In genomic region chr7:66739477-66739876, GRCh38 we compare ENCODE assay signal across 9 cellular contexts. TPM values are rescaled to one million over a fixed set of nuclear protein-coding genes. Genes with fewer than 3 reads are reported as not detected.
A peak's percentile ranks its signal among the peaks of the same experiment; 100 is the strongest.
DNase-seq lines count a peak whose midpoint lies in the region; ATAC-seq and TF ChIP-seq lines count a peak whose summit lies in the region.
"Had no signal": no experiment of that assay in that cellular context is flagged by ENCODE, and none has a peak within 500 bp of the region (broad histone marks: within the 10 kb centered on the region; RNA-seq: fewer than 3 reads in every experiment).

No MANE protein-coding gene starts in this region.

- peak overlapping the region; percentile 64 to 92 for H3K4me3 ChIP-seq in SK-N-SH (ENCODE audit: low read depth in 2 of 2, low read length in 1 of 2)
- peak overlapping the region; percentile 81 for H3K4me3 ChIP-seq in iPS-18a (ENCODE audit: low read length)
- peak overlapping the region; percentile 85 to 96 (median 89) for H3K4me3 ChIP-seq in subcutaneous abdominal adipose tissue (ENCODE audit: low read depth in 1 of 5, low read length in 5 of 5)

- peak overlapping the region; percentile 96 for H3K27ac Mint-ChIP-seq in activated CD4-positive, alpha-beta memory T cell treated with anti-CD3 and anti-CD28 coated beads, Interleukin-2, amount 10 ng/mL, durations not matched to agents 7 days and 5 days

- no peak for ATAC-seq in SK-N-SH treated with all-trans-retinoic acid at 6 μM for 48 hours
- ATAC-seq in GM18909 (IDR thresholded peaks at IDR 0.05; ENCODE audit: poor library complexity, unreplicated experiment): no peak

- H3K9me3 ChIP-seq in SK-N-SH (no peaks in the 10 kb centered on the region), iPS-18a (ENCODE audit: control insufficient read depth, low read depth, low read length) (no peaks in the 10 kb centered on the region), subcutaneous abdominal adipose tissue (ENCODE audit: control insufficient read depth in 5 of 5, low read length in 5 of 5) (peaks cover 0 to 11% (median 7%) of the 10 kb centered on the region in 5 donors)

- peak overlapping the region; percentile 93 for H3K4me3 Mint-ChIP-seq in activated CD4-positive, alpha-beta memory T cell treated with anti-CD3 and anti-CD28 coated beads, Interleukin-2, amount 10 ng/mL, durations not matched to agents 7 days and 5 days

- POLR2A ChIA-PET in SK-N-SH (lab: Yijun Ruan, JAX): interaction anchor here (0.9 to 1.4 kb wide), 5 partner anchors 8 to 85 kb away, joined by 3 to 9 read pairs (median 4); no protein-coding TSS in a partner anchor
- POLR2A ChIA-PET in activated CD4-positive, alpha-beta memory T cell treated with anti-CD3 and anti-CD28 coated beads, Interleukin-2, amount 10 ng/mL, durations not matched to agents 7 days and 5 days (lab: Charles Lee): interaction anchor here (1.0 to 4.4 kb wide), 12 partner anchors 7 to 625 kb away, joined by 3 to 25 read pairs (median 8); partner anchors contain the start of genes CRCP, KCTD7 and SBDS

- peak overlapping the region; percentile 94 for H3K4me2 ChIP-seq in SK-N-SH

- peaks cover 33% of the 10 kb centered on the region for H3F3A ChIP-seq in SK-N-SH (replicated peaks; ENCODE audit: insufficient read depth)

- CTCF ChIA-PET in SK-N-SH (lab: Yijun Ruan, JAX): interaction anchor here (2.0 kb wide), 1 partner anchor 182 kb away, joined by 9 read pairs; no protein-coding TSS in a partner anchor
- CTCF ChIA-PET in activated CD4-positive, alpha-beta memory T cell treated with anti-CD3 and anti-CD28 coated beads, Interleukin-2, amount 10 ng/mL, durations not matched to agents 7 days and 5 days (lab: Charles Lee): interaction anchor here (0.6 to 1.0 kb wide), 2 partner anchors 107 to 326 kb away, joined by 6 to 7 read pairs; no protein-coding TSS in a partner anchor

- no peaks in the 10 kb centered on the region for H3K27me3 Mint-ChIP-seq in activated CD4-positive, alpha-beta memory T cell treated with anti-CD3 and anti-CD28 coated beads, Interleukin-2, amount 10 ng/mL, durations not matched to agents 7 days and 5 days

- peaks cover 73% of the 10 kb centered on the region for H3K79me2 ChIP-seq in SK-N-SH (ENCODE audit: insufficient read depth)

- H4K20me1 ChIP-seq in SK-N-SH (ENCODE audit: insufficient read depth): 0 out of 2 replicates have a peak, but pooled peaks cover 7% of the 10 kb centered on the region

- H3K4me1 ChIP-seq in SK-N-SH (ENCODE audit: control insufficient read depth in 1 of 2, insufficient read depth in 2 of 2, low read depth in 1 of 2, low read length in 1 of 2) (no peaks in the 10 kb centered on the region; a peak in 2 of 4 replicates), iPS-18a (ENCODE audit: control insufficient read depth, low read depth, low read length) (no peaks in the 10 kb centered on the region), subcutaneous abdominal adipose tissue (ENCODE audit: control insufficient read depth in 5 of 5, insufficient read depth in 5 of 5, low read length in 5 of 5) (peaks cover 1 to 24% (median 15%) of the 10 kb centered on the region in 5 donors)

- H3K4me1 Mint-ChIP-seq in activated CD4-positive, alpha-beta memory T cell treated with anti-CD3 and anti-CD28 coated beads, Interleukin-2, amount 10 ng/mL, durations not matched to agents 7 days and 5 days: peaks cover 38% of the 10 kb centered on the region

- peaks cover 0 to 32% of the 10 kb centered on the region in 2 experiments for H3K36me3 ChIP-seq in SK-N-SH (replicated peaks in 1 of 2; ENCODE audit: control insufficient read depth in 1 of 2, insufficient read depth in 2 of 2, low read length in 1 of 2)
- H3K36me3 ChIP-seq in iPS-18a (ENCODE audit: control insufficient read depth, low read depth, low read length): no peaks in the 10 kb centered on the region
- peaks cover 0 to 9% (median 6%) of the 10 kb centered on the region in 5 donors for H3K36me3 ChIP-seq in subcutaneous abdominal adipose tissue (ENCODE audit: control insufficient read depth in 5 of 5, insufficient read depth in 5 of 5, low read length in 5 of 5)

- H3K27me3 ChIP-seq in SK-N-SH (ENCODE audit: insufficient read depth): no peaks in the 10 kb centered on the region
- H3K27me3 ChIP-seq in iPS-18a (ENCODE audit: control insufficient read depth, insufficient read depth, low read length): no peaks in the 10 kb centered on the region
- no peaks in the 10 kb centered on the region for H3K27me3 ChIP-seq in subcutaneous abdominal adipose tissue (ENCODE audit: control insufficient read depth in 5 of 5, insufficient read depth in 4 of 5, low read length in 5 of 5)

- H2AFZ ChIP-seq in SK-N-SH (ENCODE audit: low read depth): peak overlapping the region; percentile 83; the same call in 1 of the 2 replicates

- H3K36me3 Mint-ChIP-seq in activated CD4-positive, alpha-beta memory T cell treated with anti-CD3 and anti-CD28 coated beads, Interleukin-2, amount 10 ng/mL, durations not matched to agents 7 days and 5 days (ENCODE audit: low read depth): peaks cover 36% of the 10 kb centered on the region

- no peak for TF ChIP-seq RAD21 in SK-N-SH (IDR thresholded peaks at IDR 0.05; ENCODE audit: low read length)

- peak overlapping the region; percentile 95 for H3K9ac ChIP-seq in SK-N-SH
- H3K9ac ChIP-seq in iPS-18a (ENCODE audit: low read length): peak overlapping the region; percentile 75
- peak overlapping the region in 3 of 5 donors; percentile 88 to 97 (median 90) for H3K9ac ChIP-seq in subcutaneous abdominal adipose tissue (ENCODE audit: low read length in 5 of 5)

- H3K9me2 ChIP-seq in SK-N-SH: no peaks in the 10 kb centered on the region

- no peak for TF ChIP-seq CTCF in SK-N-SH (IDR thresholded peaks at IDR 0.05)

- TF ChIP-seq EP300 in SK-N-SH (IDR thresholded peaks at IDR 0.05; ENCODE audit: borderline replicate concordance in 1 of 2, low read depth in 1 of 2, low read length in 1 of 2): no peak

- H3K9me3 Mint-ChIP-seq in activated CD4-positive, alpha-beta memory T cell treated with anti-CD3 and anti-CD28 coated beads, Interleukin-2, amount 10 ng/mL, durations not matched to agents 7 days and 5 days: peaks cover 14% of the 10 kb centered on the region

- WGBS in SK-N-SH (ENCODE audit: low lambda C conversion rate): 92% methylated on average over 14 of the region's 14 CpGs

- H3K27ac ChIP-seq in SK-N-SH (ENCODE audit: low read depth in 2 of 2, low read length in 1 of 2): peak overlapping the region in 1 of 2 experiments; percentile 96; a peak in 2 of 4 replicates
- no peak overlapping the region for H3K27ac ChIP-seq in iPS-18a (ENCODE audit: low read length)
- H3K27ac ChIP-seq in subcutaneous abdominal adipose tissue (ENCODE audit: low read depth, low read length): peak overlapping the region; percentile 97

- DNase-seq in SK-N-SH (no peak), HPDE6-E6E7 (ENCODE audit: extremely low spot score) (no peak), AG08395 (ENCODE audit: low spot score) (no peak)
- DNase-seq in activated CD4-positive, alpha-beta memory T cell treated with anti-CD3 and anti-CD28 coated beads, Interleukin-2, amount 10 ng/mL, durations not matched to agents 7 days and 5 days: no peak
- DNase-seq: KG1 had no signal

TF ChIP-seq in SK-N-SH, 30 proteins besides CTCF, POLR2A, EP300 and RAD21 (continues in another document):
- no peak for TF ChIP-seq YY1 (IDR thresholded peaks at IDR 0.05; ENCODE audit: low read depth)
- TF ChIP-seq MEF2A (IDR thresholded peaks at IDR 0.05; ENCODE audit: borderline replicate concordance, low read depth): no peak
- TF ChIP-seq, protein P1, sequence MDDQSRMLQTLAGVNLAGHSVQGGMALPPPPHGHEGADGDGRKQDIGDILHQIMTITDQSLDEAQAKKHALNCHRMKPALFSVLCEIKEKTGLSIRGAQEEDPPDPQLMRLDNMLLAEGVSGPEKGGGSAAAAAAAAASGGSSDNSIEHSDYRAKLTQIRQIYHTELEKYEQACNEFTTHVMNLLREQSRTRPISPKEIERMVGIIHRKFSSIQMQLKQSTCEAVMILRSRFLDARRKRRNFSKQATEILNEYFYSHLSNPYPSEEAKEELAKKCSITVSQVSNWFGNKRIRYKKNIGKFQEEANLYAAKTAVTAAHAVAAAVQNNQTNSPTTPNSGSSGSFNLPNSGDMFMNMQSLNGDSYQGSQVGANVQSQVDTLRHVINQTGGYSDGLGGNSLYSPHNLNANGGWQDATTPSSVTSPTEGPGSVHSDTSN (IDR thresholded peaks at IDR 0.05): no peak
- no peak for TF ChIP-seq RXRA (IDR thresholded peaks at IDR 0.05; ENCODE audit: borderline replicate concordance, low read depth)
- no peak for TF ChIP-seq CHD2 (IDR thresholded peaks at IDR 0.05; ENCODE audit: low read length, partially characterized antibody)
- TF ChIP-seq POLR2AphosphoS5 (IDR thresholded peaks at IDR 0.05; ENCODE audit: low read depth, low read length): no peak
- no peak for TF ChIP-seq GATA2 (CRISPR knock-in tag; IDR thresholded peaks at IDR 0.05)
- TF ChIP-seq SMC3 (IDR thresholded peaks at IDR 0.05; ENCODE audit: low read depth, low read length): no peak
- TF ChIP-seq MXI1 (IDR thresholded peaks at IDR 0.05; ENCODE audit: low read depth, low read length): no peak

TF ChIP-seq in SK-N-SH treated with all-trans-retinoic acid at 6 μM for 48 hours, 23 proteins besides CTCF, POLR2A, EP300 and RAD21 (continues in another document):
- TF ChIP-seq ARNTL (CRISPR knock-in tag; IDR thresholded peaks at IDR 0.05; ENCODE audit: borderline replicate concordance, low read depth) (no peak), ISL1 (CRISPR knock-in tag; IDR thresholded peaks at IDR 0.05) (no peak), BACH2 (CRISPR knock-in tag; IDR thresholded peaks at IDR 0.05; ENCODE audit: borderline replicate concordance) (no peak)
- TF ChIP-seq, protein P2, sequence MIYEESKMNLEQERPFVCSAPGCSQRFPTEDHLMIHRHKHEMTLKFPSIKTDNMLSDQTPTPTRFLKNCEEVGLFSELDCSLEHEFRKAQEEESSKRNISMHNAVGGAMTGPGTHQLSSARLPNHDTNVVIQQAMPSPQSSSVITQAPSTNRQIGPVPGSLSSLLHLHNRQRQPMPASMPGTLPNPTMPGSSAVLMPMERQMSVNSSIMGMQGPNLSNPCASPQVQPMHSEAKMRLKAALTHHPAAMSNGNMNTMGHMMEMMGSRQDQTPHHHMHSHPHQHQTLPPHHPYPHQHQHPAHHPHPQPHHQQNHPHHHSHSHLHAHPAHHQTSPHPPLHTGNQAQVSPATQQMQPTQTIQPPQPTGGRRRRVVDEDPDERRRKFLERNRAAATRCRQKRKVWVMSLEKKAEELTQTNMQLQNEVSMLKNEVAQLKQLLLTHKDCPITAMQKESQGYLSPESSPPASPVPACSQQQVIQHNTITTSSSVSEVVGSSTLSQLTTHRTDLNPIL (CRISPR knock-in tag; IDR thresholded peaks at IDR 0.05; ENCODE audit: low read depth): no peak

RNA-seq across cellular contexts. Expression of gene RABGEF1, which starts 1.1 kb away (rescaled TPM):
- polyA plus RNA-seq in SK-N-SH (2012; rRNA removed): 25.6 and 32.4 TPM in 2 replicates
- 28.9 and 29.1 TPM in 2 replicates for polyA plus RNA-seq in SK-N-SH (2012; cell fraction: cytosol; rRNA removed)
- polyA plus RNA-seq in SK-N-SH (2012; cell fraction: nucleus; rRNA removed): 56.5 and 68.8 TPM in 2 replicates
- 10 to 100 TPM; 22.1 to 24.2 TPM for total RNA-seq in activated CD4-positive, alpha-beta memory T cell treated with anti-CD3 and anti-CD28 coated beads, Interleukin-2, amount 10 ng/mL, durations not matched to agents 7 days and 5 days
